Comparison of ENCODE assay signal across 8 cellular contexts in genomic region chr3:34012102-34012461, GRCh38.
A peak's percentile ranks its signal among the peaks of the same experiment; 100 is the strongest.
DNase-seq lines count a peak whose midpoint lies in the region; ATAC-seq and TF ChIP-seq lines count a peak whose summit lies in the region.

No MANE protein-coding gene starts in this region.

- intact Hi-C loops in adrenal gland (cut with DNase I) = no loop called here

- POLR2A ChIA-PET in AG04450 (lab: Yijun Ruan, JAX) = interaction anchor here (0.8 to 1.6 kb wide), 3 partner anchors 11 to 41 kb away, joined by 3 to 6 read pairs (median 5); no protein-coding TSS in a partner anchor

- H3K9me3 ChIP-seq in AG04450 (ENCODE audit: control insufficient read depth, insufficient read depth, low read length) (no peaks in the 10 kb centered on the region), adrenal gland (replicated peaks in 1 of 3) (no peaks in the 10 kb centered on the region)

- ATAC-seq in HG02678 (IDR thresholded peaks at IDR 0.05; ENCODE audit: unreplicated experiment) (no peak), HG03175 (IDR thresholded peaks at IDR 0.05; ENCODE audit: unreplicated experiment) (no peak)

- WGBS in adrenal gland, 4 donors = 40 to 53% (median 43%) methylated on average over 2 of the region's 2 CpGs

- H3K4me1 ChIP-seq in adrenal gland (replicated peaks in 1 of 2) = peaks cover 0 to 11% of the 10 kb centered on the region in 2 donors

- H3K4me3 ChIP-seq in AG04450 (ENCODE audit: low read depth, low read length) (no peak overlapping the region), adrenal gland (no peak overlapping the region), coronary artery (no peak overlapping the region)

- DNase-seq in AG04450 (ENCODE audit: low read depth, low spot score) (peak; percentile 94), HS-27A (ENCODE audit: low read depth) (peak; percentile 97), adrenal gland (peak in 6 of 7 donors; percentile 18 to 45 (median 24)), islet precursor cell (peak; percentile 73), coronary artery (ENCODE audit: low spot score) (no peak), ureter (ENCODE audit: low spot score) (no peak)

- peak overlapping the region; percentile 79 for H3K27ac ChIP-seq in AG04450 (ENCODE audit: low read depth, low read length)
- H3K27ac ChIP-seq in adrenal gland = no peak overlapping the region
- H3K27ac ChIP-seq in coronary artery = no peak overlapping the region

- no peaks in the 10 kb centered on the region for H3K27me3 ChIP-seq in AG04450 (ENCODE audit: control insufficient read depth, insufficient read depth, low read length)
- H3K27me3 ChIP-seq in adrenal gland = no peaks in the 10 kb centered on the region

- CTCF ChIA-PET in AG04450 (lab: Charles Lee) = interaction anchor here (1.0 to 5.7 kb wide), 2 partner anchors 20 to 128 kb away, joined by 4 to 41 read pairs; no protein-coding TSS in a partner anchor

- TF ChIP-seq CTCF in AG04450 (IDR thresholded peaks at IDR 0.05; ENCODE audit: low read depth, low read length) (no peak), adrenal gland (IDR thresholded peaks at IDR 0.05) (no peak), coronary artery (IDR thresholded peaks at IDR 0.05) (no peak)

- H3K36me3 ChIP-seq in adrenal gland (replicated peaks in 1 of 2) = no peaks in the 10 kb centered on the region

- TF ChIP-seq POLR2A in adrenal gland (IDR thresholded peaks at IDR 0.05) = no peak

Comparison
In these comparisons a context has a peak if more than half of its experiments do, and no peak if none do; other contexts are left out.
1. DNase-seq: peak in AG04450 (single experiment), HS-27A (single experiment), adrenal gland (6 of 7) and islet precursor cell (single experiment); none in coronary artery (single experiment) and ureter (single experiment).